Comparison of ENCODE assay signal across 7 cellular contexts in genomic region chr1:240970253-240970652, GRCh38.
"Had no signal": no experiment of that assay in that cellular context is flagged by ENCODE, and none has a peak within 500 bp of the region (broad histone marks: within the 10 kb centered on the region; RNA-seq: fewer than 3 reads in every experiment).

No MANE protein-coding gene starts in this region.

- H3K4me3 ChIP-seq: GM23248, HAP-1, K562 had no signal

- ATAC-seq: HCT116, K562 had no signal

- H3K27ac ChIP-seq: GM23248 had no signal

- H3K36me3 ChIP-seq: HAP-1 had no signal

- H2AFZ ChIP-seq: GM23248 had no signal

- H3K9me3 ChIP-seq: HAP-1 had no signal

- H3K4me1 ChIP-seq: HAP-1 had no signal

- DNase-seq: GM23248, H7, IMR-90, KG1 had no signal
